18 cellular contexts compared by ENCODE assay signal in genomic region chr22:42323971-42324370, GRCh38.
"Had no signal": no experiment of that assay in that cellular context is flagged by ENCODE, and none has a peak within 500 bp of the region (broad histone marks: within the 10 kb centered on the region; RNA-seq: fewer than 3 reads in every experiment).

No MANE protein-coding gene starts in this region.

- FAIRE-seq: keratinocyte had no signal

- H3K36me3 ChIP-seq: right lobe of liver, upper lobe of left lung had no signal

- H3K4me3 Mint-ChIP-seq: activated B cell treated with CpG ODN at 0.5 μM for 24 hours; memory B cell; stimulated activated naive B cell treated with anti-CD40 and anti-IgM and Interleukin-4, amounts not matched to agents 10 μg/mL and 1 μg/mL and 100 μg/mL, for 72 hours had no signal

- H3K27ac ChIP-seq: right lobe of liver, skin epidermis, upper lobe of left lung had no signal

- H3K4me3 ChIP-seq: right lobe of liver, skin epidermis, upper lobe of left lung had no signal

- H3K27ac Mint-ChIP-seq: activated B cell treated with CpG ODN at 0.5 μM for 24 hours; activated CD4-positive, alpha-beta memory T cell treated with anti-CD3 and anti-CD28 coated beads for 36 hours; activated T-helper 2 cell treated with anti-CD3 and anti-CD28 coated beads, Interferon-gamma antibody, Interleukin-2, Interleukin-4, amounts not matched to agents 10 μg/mL and 5 μg/mL and 100 μg/mL, durations not matched to agents 14 hours and 24 hours and 36 hours; stimulated activated naive B cell treated with anti-CD40 and anti-IgM and Interleukin-4, amounts not matched to agents 10 μg/mL and 1 μg/mL and 100 μg/mL, for 72 hours had no signal

- H3K4me1 ChIP-seq: right lobe of liver had no signal

- ATAC-seq: left colon; SK-N-SH treated with all-trans-retinoic acid at 6 μM for 48 hours; stimulated activated naive B cell treated with anti-CD40 and anti-IgM and Interleukin-4, amounts not matched to agents 10 μg/mL and 1 μg/mL and 100 μg/mL, for 72 hours had no signal

- H3K27me3 ChIP-seq: right lobe of liver, upper lobe of left lung had no signal

- H3K9me3 Mint-ChIP-seq: activated B cell treated with CpG ODN at 0.5 μM for 24 hours; activated CD4-positive, alpha-beta memory T cell treated with anti-CD3 and anti-CD28 coated beads for 36 hours; stimulated activated naive B cell treated with anti-CD40 and anti-IgM and Interleukin-4, amounts not matched to agents 10 μg/mL and 1 μg/mL and 100 μg/mL, for 72 hours had no signal

- DNase-seq: activated B cell treated with CpG ODN at 0.5 μM for 24 hours; activated CD4-positive, alpha-beta memory T cell treated with anti-CD3 and anti-CD28 coated beads for 36 hours; activated CD4-positive, alpha-beta T cell treated with anti-CD3 and anti-CD28 coated beads for 4 hours; activated naive CD4-positive, alpha-beta T cell; activated T-cell treated with anti-CD3 and anti-CD28 coated beads, Interleukin-2, amount 50 U/mL, for 1 hour; erythroblast; foreskin fibroblast; left colon; occipital lobe; right lobe of liver; stimulated activated CD4-positive, alpha-beta T cell treated with anti-CD3 and anti-CD28 coated beads, Interleukin-1b, Interleukin-23, amount 100 ng/mL, for 48 hours; stimulated activated naive B cell treated with anti-CD40 and anti-IgM and Interleukin-4, amounts not matched to agents 10 μg/mL and 1 μg/mL and 100 μg/mL, for 72 hours; upper lobe of left lung had no signal

- H3K9me3 ChIP-seq: right lobe of liver, upper lobe of left lung had no signal

- H3K36me3 Mint-ChIP-seq: activated CD4-positive, alpha-beta memory T cell treated with anti-CD3 and anti-CD28 coated beads for 36 hours; memory B cell; stimulated activated naive B cell treated with anti-CD40 and anti-IgM and Interleukin-4, amounts not matched to agents 10 μg/mL and 1 μg/mL and 100 μg/mL, for 72 hours had no signal

- H3K27me3 Mint-ChIP-seq: activated CD4-positive, alpha-beta memory T cell treated with anti-CD3 and anti-CD28 coated beads for 36 hours had no signal
